ENCODE assay signal across 2 cellular contexts in the genomic region with DNA sequence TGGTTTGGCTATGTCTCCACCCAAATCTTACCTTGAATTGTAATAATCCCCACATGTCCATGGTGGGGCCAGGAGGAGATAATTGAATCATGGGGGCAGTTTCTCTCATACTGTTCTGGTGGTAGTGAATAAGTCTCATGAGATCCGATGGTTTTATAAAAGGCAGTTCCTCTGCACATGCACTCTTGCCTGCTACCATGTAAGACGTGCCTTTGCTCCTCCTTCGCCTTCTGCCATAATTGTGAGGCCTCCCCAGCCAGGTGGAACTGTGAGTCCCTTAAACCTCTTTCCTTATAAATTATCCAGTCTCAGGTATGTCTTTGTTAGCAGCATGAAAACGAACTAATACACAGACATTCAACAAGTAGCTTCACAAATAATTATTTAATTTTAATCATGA.
TF ChIP-seq lines count a peak whose summit lies in the region.

No MANE protein-coding gene starts in this region.

TF ChIP-seq in HEK293, 187 proteins besides CTCF, POLR2A, EP300 and RAD21:
- peak; percentile 71 for TF ChIP-seq SCRT2 (tag by site-specific recombination; IDR thresholded peaks at IDR 0.05)

TF ChIP-seq in K562, 482 proteins besides CTCF, POLR2A, EP300 and RAD21:
- TF ChIP-seq ZNF431 (CRISPR knock-in tag; IDR thresholded peaks at IDR 0.05): peak; percentile 93
